ENCODE assay signal across 15 cellular contexts in the genomic region with DNA sequence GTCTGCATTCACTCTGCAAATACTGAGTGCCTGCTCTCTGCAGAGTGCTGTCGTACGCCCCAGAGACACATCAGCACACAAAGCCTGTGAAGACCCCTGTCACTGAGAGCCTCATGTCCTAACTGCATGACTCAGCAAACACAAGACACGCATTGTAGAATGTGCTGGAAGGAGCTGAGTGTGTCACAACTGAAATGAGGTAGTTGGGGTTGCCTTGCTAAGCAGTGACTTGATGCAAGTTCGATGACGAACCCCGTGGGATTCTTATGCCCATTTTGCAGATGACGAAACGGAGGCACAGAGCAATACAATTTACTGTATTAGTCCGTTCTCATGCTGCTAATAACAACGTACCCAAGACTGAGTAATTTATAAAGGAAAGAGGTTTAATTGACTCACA.
"Had no signal": no experiment of that assay in that cellular context is flagged by ENCODE, and none has a peak within 500 bp of the region (broad histone marks: within the 10 kb centered on the region; RNA-seq: fewer than 3 reads in every experiment).

No MANE protein-coding gene starts in this region.

- DNase-seq: activated CD4-positive, alpha-beta memory T cell treated with anti-CD3 and anti-CD28 coated beads for 36 hours; activated effector memory CD4-positive, alpha-beta T cell treated with Interleukin-2 at 50 U/mL for 16 hours; activated naive CD4-positive, alpha-beta T cell treated with anti-CD3 and anti-CD28 coated beads, Interleukin-2, amount 50 U/mL, for 16 hours; activated T-cell treated with anti-CD3 and anti-CD28 coated beads, Interleukin-2, amount 50 U/mL, for 24 hours; dermis blood vessel endothelial cell; left lung; mucosa of descending colon; naive thymus-derived CD8-positive, alpha-beta T cell; retina; stimulated activated CD4-positive, alpha-beta T cell treated with anti-CD3 and anti-CD28 coated beads, Interleukin-4, amount 100 ng/mL, for 1 hour; stimulated activated naive B cell treated with anti-CD40 and anti-IgM and Interleukin-4, amounts not matched to agents 10 μg/mL and 1 μg/mL and 100 μg/mL, for 72 hours; T1000; tibial artery had no signal

- H3K4me3 ChIP-seq: left lung, mucosa of descending colon, tibial artery, vagina had no signal

- H3K9me3 ChIP-seq: left lung, mucosa of descending colon, tibial artery, vagina had no signal

- H3K27ac ChIP-seq: left lung, tibial artery, vagina, VCaP had no signal

- ATAC-seq: left lung; mucosa of descending colon; naive thymus-derived CD8-positive, alpha-beta T cell; stimulated activated naive B cell treated with anti-CD40 and anti-IgM and Interleukin-4, amounts not matched to agents 10 μg/mL and 1 μg/mL and 100 μg/mL, for 72 hours had no signal

- H3K36me3 ChIP-seq: left lung, tibial artery, vagina had no signal

- H3K27me3 ChIP-seq: tibial artery, vagina had no signal

- H3K4me1 ChIP-seq: left lung, vagina had no signal
